In genomic region chr10:110876000-110876399, GRCh38 we compare ENCODE assay signal across 2 cellular contexts.
TF ChIP-seq lines count a peak whose summit lies in the region.

No MANE protein-coding gene starts in this region.

TF ChIP-seq in GM12878, 131 proteins besides CTCF, POLR2A, EP300 and RAD21:
- TF ChIP-seq ETV6 (conservative IDR thresholded peaks at IDR 0.05 in 1 of 2, IDR thresholded peaks at IDR 0.05 in 1 of 2; ENCODE audit: borderline replicate concordance in 1 of 2, low read depth in 1 of 2) (no peak), HSF1 (IDR thresholded peaks at IDR 0.05; ENCODE audit: low read depth, low read length) (no peak), POLR2AphosphoS2 (IDR thresholded peaks at IDR 0.05; ENCODE audit: low read depth, low read length) (0 out of 2 replicates have a peak, but pooled peaks have one; percentile 15), SREBF1 (IDR thresholded peaks at IDR 0.05; ENCODE audit: low read length) (no peak)

TF ChIP-seq in SK-N-SH treated with all-trans-retinoic acid at 6 μM for 48 hours, 23 proteins besides CTCF, POLR2A, EP300 and RAD21:
- no peak for TF ChIP-seq OSR1 (CRISPR knock-in tag; IDR thresholded peaks at IDR 0.05)
- no peak for TF ChIP-seq ZNF565 (CRISPR knock-in tag; conservative IDR thresholded peaks at IDR 0.05; ENCODE audit: low read depth)
- no peak for TF ChIP-seq ESRRG (CRISPR knock-in tag; IDR thresholded peaks at IDR 0.05)
- no peak for TF ChIP-seq ZFP3 (CRISPR knock-in tag; IDR thresholded peaks at IDR 0.05)
- TF ChIP-seq CSDC2 (CRISPR knock-in tag; IDR thresholded peaks at IDR 0.05): no peak
- no peak for TF ChIP-seq ARNTL (CRISPR knock-in tag; IDR thresholded peaks at IDR 0.05; ENCODE audit: borderline replicate concordance, low read depth)
- TF ChIP-seq ZC3H10 (CRISPR knock-in tag; IDR thresholded peaks at IDR 0.05): no peak
- no peak for TF ChIP-seq ZFP30 (CRISPR knock-in tag; IDR thresholded peaks at IDR 0.05)
- no peak for TF ChIP-seq CREB5 (CRISPR knock-in tag; IDR thresholded peaks at IDR 0.05; ENCODE audit: low read depth)
- no peak for TF ChIP-seq ZNF8 (CRISPR knock-in tag; IDR thresholded peaks at IDR 0.05)
- no peak for TF ChIP-seq CSRNP3 (CRISPR knock-in tag; IDR thresholded peaks at IDR 0.05)
- no peak for TF ChIP-seq RARB (CRISPR knock-in tag; IDR thresholded peaks at IDR 0.05)
